In genomic region chr3:65391068-65391467, GRCh38 we compare ENCODE assay signal across 20 cellular contexts.
"Had no signal": no experiment of that assay in that cellular context is flagged by ENCODE, and none has a peak within 500 bp of the region (broad histone marks: within the 10 kb centered on the region; RNA-seq: fewer than 3 reads in every experiment).

No MANE protein-coding gene starts in this region.

- H3K36me3 ChIP-seq: SJSA1 had no signal

- H3K4me3 ChIP-seq: SJSA1, SK-N-MC had no signal

- H3K27ac ChIP-seq: SJSA1, SK-N-MC had no signal

- DNase-seq: KBM-7, MV-4-11, NCI-H1048, NCI-H1105, NCI-H1417, NCI-H1436 treated with DMSO at 0.1 percent for 48 hours, NCI-H1694, NCI-H187 treated with DMSO at 0.1 percent for 48 hours, NCI-H2029 treated with DMSO at 0.1 percent for 48 hours, NCI-H2171 treated with DMSO at 0.1 percent for 48 hours, NCI-H345, NCI-H446 treated with DMSO at 0.1 percent for 48 hours, NCI-H510A treated with DMSO at 0.1 percent for 48 hours, NCI-H526, NCI-H774, Right ventricle myocardium superior, RPMI8226, SIG-M5 had no signal

- H3K9me3 ChIP-seq: SJSA1 had no signal

- H3K4me1 ChIP-seq: SJSA1 had no signal

- H3K27me3 ChIP-seq: SJSA1 had no signal
